ENCODE assay signal across 8 cellular contexts in the genomic region with DNA sequence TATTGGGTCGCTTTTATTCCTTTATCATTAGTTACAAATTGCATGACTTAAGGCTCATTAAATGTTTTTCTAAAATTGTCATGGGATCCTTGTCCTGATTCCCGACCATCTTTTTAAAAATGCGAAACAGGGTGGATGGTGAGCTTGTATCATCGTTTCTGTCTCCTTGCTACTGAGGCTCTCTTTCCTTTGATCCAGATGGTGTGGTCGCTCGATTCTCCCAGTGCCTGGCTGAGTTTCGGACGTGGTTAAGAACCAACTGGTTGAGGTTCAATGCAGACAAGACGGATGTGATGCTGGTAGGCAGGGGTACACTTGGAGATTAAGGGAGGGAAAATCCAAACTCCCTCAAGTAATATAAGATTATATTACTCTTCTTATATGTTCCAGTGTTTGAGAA. TPM values are rescaled to one million over a fixed set of nuclear protein-coding genes. Genes with fewer than 3 reads are reported as not detected.
DNase-seq lines count a peak whose midpoint lies in the region; ATAC-seq and TF ChIP-seq lines count a peak whose summit lies in the region.

No MANE protein-coding gene starts in this region.

- peak overlapping the region; percentile 85 for H3K4me2 ChIP-seq in OCI-LY3 (ENCODE audit: low read length)

- H3K4me3 ChIP-seq in OCI-LY3 (ENCODE audit: low read length): peak overlapping the region; percentile 94
- H3K4me3 ChIP-seq in dorsolateral prefrontal cortex: peak overlapping the region; percentile 63 to 98 (median 89)

- ATAC-seq in natural killer cell: no peak

- H3K79me2 ChIP-seq in OCI-LY3 (ENCODE audit: low read length): peaks cover 42% of the 10 kb centered on the region

- H3K9me3 Mint-ChIP-seq in natural killer cell: no peaks in the 10 kb centered on the region

- no peak for TF ChIP-seq CTCF in OCI-LY3 (IDR thresholded peaks at IDR 0.05; ENCODE audit: low read depth, low read length)
- TF ChIP-seq CTCF in dorsolateral prefrontal cortex (IDR thresholded peaks at IDR 0.05 in 54 of 56, conservative IDR thresholded peaks at IDR 0.05 in 2 of 56; ENCODE audit: low read depth in 1 of 56, partially characterized antibody in 56 of 56): no peak
- TF ChIP-seq CTCF in natural killer cell (IDR thresholded peaks at IDR 0.05): no peak

- intact Hi-C loops in dorsolateral prefrontal cortex (cut with DNase I): loop anchor here (2.0 to 10.0 kb wide), 5 partner anchors 49 to 1861 kb away; a partner anchor contains a TSS
- intact Hi-C loops in natural killer cell (cut with micrococcal nuclease): loop anchor here (5.0 to 10.0 kb wide), 3 partner anchors 269 to 761 kb away; a partner anchor contains a TSS

- H4K20me1 ChIP-seq in OCI-LY3 (ENCODE audit: insufficient read depth, low read length): no peaks in the 10 kb centered on the region

- peak overlapping the region; percentile 91 for H3K4me3 Mint-ChIP-seq in natural killer cell

- H3K27ac Mint-ChIP-seq in natural killer cell: peak overlapping the region; percentile 96

- H3K9ac ChIP-seq in OCI-LY3 (ENCODE audit: low read length): peak overlapping the region; percentile 83

- peaks cover 30 to 35% of the 10 kb centered on the region in 2 donors for H3K4me1 Mint-ChIP-seq in natural killer cell

- peak overlapping the region; percentile 82; the same call in 1 of the 2 replicates for H2AFZ ChIP-seq in OCI-LY3 (ENCODE audit: low read depth, low read length)

- no peaks in the 10 kb centered on the region for H3K9me3 ChIP-seq in OCI-LY3 (ENCODE audit: insufficient read depth, low read length)

- H3K36me3 Mint-ChIP-seq in natural killer cell: no peaks in the 10 kb centered on the region

- no peaks in the 10 kb centered on the region for H3K27me3 Mint-ChIP-seq in natural killer cell (ENCODE audit: low read depth in 2 of 2)

- H3K27me3 ChIP-seq in OCI-LY3 (ENCODE audit: low read depth, low read length): no peaks in the 10 kb centered on the region
- no peaks in the 10 kb centered on the region for H3K27me3 ChIP-seq in dorsolateral prefrontal cortex

- peak overlapping the region; percentile 64; the same call in 1 of the 2 replicates for H3K27ac ChIP-seq in OCI-LY3 (ENCODE audit: low read length)
- peak overlapping the region; percentile 87 to 99 (median 97) for H3K27ac ChIP-seq in dorsolateral prefrontal cortex

- peaks cover 27% of the 10 kb centered on the region for H3K4me1 ChIP-seq in OCI-LY3 (ENCODE audit: low read length)

- no peaks in the 10 kb centered on the region for H3K36me3 ChIP-seq in OCI-LY3 (replicated peaks; ENCODE audit: low read depth, low read length)

- peak; percentile 7 to 60 for DNase-seq in NCI-H524 (lab: John Stamatoyannopoulos, UW)
- DNase-seq in NCI-H524 treated with DMSO at 0.1 percent for 48 hours (lab: John Stamatoyannopoulos, UW): no peak
- DNase-seq in dorsolateral prefrontal cortex: peak in 1 of 10 donors; percentile 33
- no peak for DNase-seq in natural killer cell
- no peak for DNase-seq in SHP77 treated with DMSO at 0.1 percent for 48 hours (lab: John Stamatoyannopoulos, UW)
- no peak for DNase-seq in NCI-H345 treated with DMSO at 0.1 percent for 48 hours (lab: John Stamatoyannopoulos, UW; ENCODE audit: unreplicated experiment)
- DNase-seq in SKM-1 treated with dmso at 0.1 percent for 144 hours (lab: John Stamatoyannopoulos, UW; ENCODE audit: unreplicated experiment): no peak

RNA-seq across cellular contexts. Expression of a gene that starts 1.2 kb away (rescaled TPM):
- 10 to 100 TPM; 25.1 to 40.5 (median 32.1) TPM for total RNA-seq in dorsolateral prefrontal cortex
- 10 to 100 TPM; 87.9 to 94.3 (median 93.2) TPM for total RNA-seq in natural killer cell

RNA-seq across cellular contexts. Expression of a gene that starts 1.3 kb away (rescaled TPM):
- 10 to 100 TPM; 17.6 to 69.1 (median 35.3) TPM for total RNA-seq in dorsolateral prefrontal cortex
- total RNA-seq in natural killer cell: 1 to 10 TPM; 1.4 to 4.3 (median 2.2) TPM

Comparison
In these comparisons a context has a peak if more than half of its experiments do, and no peak if none do; other contexts are left out.
1. DNase-seq: peak in NCI-H524 (2 of 2); none in NCI-H524 treated with DMSO at 0.1 percent for 48 hours (single experiment), natural killer cell (single experiment), SHP77 treated with DMSO at 0.1 percent for 48 hours (single experiment), NCI-H345 treated with DMSO at 0.1 percent for 48 hours (single experiment) and SKM-1 treated with dmso at 0.1 percent for 144 hours (single experiment).